16 cellular contexts compared by ENCODE assay signal in the genomic region with DNA sequence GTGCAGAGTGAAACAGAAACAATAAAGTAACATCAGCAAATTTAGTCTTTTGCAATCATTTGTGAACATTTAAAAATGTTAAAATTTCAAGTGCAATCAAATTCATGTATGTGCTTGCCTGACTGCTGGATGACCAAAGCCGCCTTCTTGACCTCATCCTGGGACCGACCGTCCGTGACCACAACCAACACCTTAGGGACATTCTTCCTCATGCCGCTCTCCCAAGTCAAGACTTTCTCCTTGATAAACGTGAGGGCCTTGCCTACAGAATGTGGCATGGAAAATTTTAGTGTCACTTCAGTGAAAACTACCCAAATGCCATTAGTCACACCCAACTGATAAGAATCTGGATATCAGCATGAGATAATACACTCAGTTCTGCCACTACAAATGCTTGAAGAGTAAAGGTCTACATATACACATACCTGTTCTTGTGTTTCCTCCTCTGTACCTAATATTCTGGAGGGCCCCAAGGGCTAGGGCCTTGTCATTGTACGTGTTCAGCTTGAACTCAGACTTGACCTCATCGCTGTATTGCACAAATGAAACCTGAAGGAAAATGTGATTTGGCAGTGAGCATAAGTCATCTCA.
"Had no signal": no experiment of that assay in that cellular context is flagged by ENCODE, and none has a peak within 500 bp of the region (broad histone marks: within the 10 kb centered on the region; RNA-seq: fewer than 3 reads in every experiment).

No MANE protein-coding gene starts in this region.

- H3K9ac ChIP-seq: parathyroid adenoma had no signal

- H3K4me1 ChIP-seq: adrenal gland, breast epithelium, parathyroid adenoma, spleen had no signal

- H3K27me3 ChIP-seq: adrenal gland, breast epithelium, spleen, transverse colon had no signal

- H3K36me3 ChIP-seq: adrenal gland, breast epithelium, spleen, transverse colon had no signal

- DNase-seq: activated CD4-positive, alpha-beta T cell treated with anti-CD3 and anti-CD28 coated beads for 1 hour; activated effector memory CD4-positive, alpha-beta T cell treated with anti-CD3 and anti-CD28 coated beads, Interleukin-2, amount 50 U/mL, for 16 hours; activated naive CD4-positive, alpha-beta T cell treated with anti-CD3 and anti-CD28 coated beads, Interleukin-2, amount 50 U/mL, for 16 hours; activated T-cell treated with anti-CD3 and anti-CD28 coated beads, Interleukin-2, amount 50 U/mL, for 72 hours; adrenal gland; effector CD4-positive, alpha-beta T cell; kidney glomerular epithelial cell; natural killer cell; spleen; stimulated activated CD8-positive, alpha-beta memory T cell treated with anti-CD3 and anti-CD28 coated beads, Interleukin-4, amount 100 ng/mL, for 48 hours; stimulated activated naive CD4-positive, alpha-beta T cell; substantia nigra; transverse colon had no signal

- H3K4me3 ChIP-seq: adrenal gland, breast epithelium, spleen, transverse colon had no signal

- H3K9me3 ChIP-seq: breast epithelium, spleen, transverse colon had no signal

- H3K27ac ChIP-seq: adrenal gland, breast epithelium, parathyroid adenoma, spleen, transverse colon, VCaP had no signal

- H3K79me2 ChIP-seq: parathyroid adenoma had no signal
